ENCODE assay signal across 1 cellular context in the genomic region with DNA sequence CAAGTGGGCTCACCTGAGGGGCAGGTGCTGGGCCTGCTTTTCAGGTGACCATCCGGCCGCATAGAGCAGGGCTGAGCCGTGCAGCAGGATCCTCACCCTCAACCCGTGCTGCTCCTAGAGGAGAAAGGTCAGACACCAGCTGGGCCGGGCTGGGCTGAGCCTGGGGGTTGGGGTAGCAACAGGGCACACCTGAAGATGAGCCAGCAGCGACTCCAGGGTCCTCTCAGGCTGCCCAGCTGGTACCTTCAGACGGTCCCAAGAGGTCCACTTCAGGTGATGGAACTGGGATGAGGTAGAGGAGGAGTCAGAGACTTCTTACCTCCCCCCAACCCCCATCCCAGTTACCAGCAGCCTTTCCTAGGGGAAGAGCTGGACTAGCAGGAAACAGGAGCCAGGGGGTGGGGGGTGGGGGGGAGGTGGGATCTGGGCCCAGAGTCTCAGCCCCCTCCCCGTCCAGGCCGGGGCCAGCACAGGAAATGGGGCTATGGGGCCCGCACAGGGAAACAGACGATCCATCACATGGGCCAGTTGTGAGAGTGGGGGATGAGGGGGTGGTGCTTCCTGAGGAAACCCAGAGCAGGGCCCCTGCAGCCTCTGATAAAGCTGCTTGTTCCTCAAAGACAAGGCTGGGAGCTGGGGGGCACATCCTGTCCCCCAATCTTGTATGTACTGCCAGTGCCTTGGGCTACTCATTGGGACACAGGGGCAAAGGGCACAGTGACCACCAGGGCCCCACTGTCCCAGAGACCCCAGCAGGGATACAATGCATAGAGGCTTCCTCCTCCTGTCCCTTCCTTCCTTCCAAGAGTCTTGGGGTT.
TF ChIP-seq lines count a peak whose summit lies in the region.

No MANE protein-coding gene starts in this region.

TF ChIP-seq in K562, 482 proteins besides CTCF, POLR2A, EP300 and RAD21 (continued from another document and continues in another):
- TF ChIP-seq, protein P1, sequence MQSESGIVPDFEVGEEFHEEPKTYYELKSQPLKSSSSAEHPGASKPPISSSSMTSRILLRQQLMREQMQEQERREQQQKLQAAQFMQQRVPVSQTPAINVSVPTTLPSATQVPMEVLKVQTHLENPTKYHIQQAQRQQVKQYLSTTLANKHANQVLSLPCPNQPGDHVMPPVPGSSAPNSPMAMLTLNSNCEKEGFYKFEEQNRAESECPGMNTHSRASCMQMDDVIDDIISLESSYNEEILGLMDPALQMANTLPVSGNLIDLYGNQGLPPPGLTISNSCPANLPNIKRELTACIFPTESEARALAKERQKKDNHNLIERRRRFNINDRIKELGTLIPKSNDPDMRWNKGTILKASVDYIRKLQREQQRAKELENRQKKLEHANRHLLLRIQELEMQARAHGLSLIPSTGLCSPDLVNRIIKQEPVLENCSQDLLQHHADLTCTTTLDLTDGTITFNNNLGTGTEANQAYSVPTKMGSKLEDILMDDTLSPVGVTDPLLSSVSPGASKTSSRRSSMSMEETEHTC (IDR thresholded peaks at IDR 0.05), result no peak
- no peak for TF ChIP-seq JUN (IDR thresholded peaks at IDR 0.05; ENCODE audit: borderline replicate concordance, low read depth, low read length)
- TF ChIP-seq JUN (CRISPR knock-in tag; IDR thresholded peaks at IDR 0.05; ENCODE audit: borderline replicate concordance), result no peak
- no peak for TF ChIP-seq BHLHE40 (IDR thresholded peaks at IDR 0.05; ENCODE audit: low read length)
- TF ChIP-seq ZC3H4 (CRISPR knock-in tag; IDR thresholded peaks at IDR 0.05; ENCODE audit: borderline replicate concordance), result no peak
- TF ChIP-seq OTX1 (CRISPR knock-in tag; IDR thresholded peaks at IDR 0.05), result no peak
- no peak for TF ChIP-seq SMC3 (conservative IDR thresholded peaks at IDR 0.05; ENCODE audit: insufficient read depth, low read depth, low read length)
- no peak for TF ChIP-seq RB1 (IDR thresholded peaks at IDR 0.05; ENCODE audit: low read depth)
- TF ChIP-seq DMBX1 (CRISPR knock-in tag; IDR thresholded peaks at IDR 0.05; ENCODE audit: borderline replicate concordance), result no peak
- TF ChIP-seq ETV6 (IDR thresholded peaks at IDR 0.05; ENCODE audit: borderline replicate concordance in 1 of 2, low read depth in 2 of 2, low read length in 1 of 2), result no peak
- TF ChIP-seq ETV6 (CRISPR knock-in tag; IDR thresholded peaks at IDR 0.05; ENCODE audit: borderline replicate concordance), result no peak
- 0 out of 2 replicates have a peak, but pooled peaks have one; percentile 15 for TF ChIP-seq ZBTB9 (CRISPR knock-in tag; IDR thresholded peaks at IDR 0.05)
- no peak for TF ChIP-seq HDAC8 (tag; IDR thresholded peaks at IDR 0.05)
- TF ChIP-seq CBX5 (IDR thresholded peaks at IDR 0.05; ENCODE audit: borderline replicate concordance, low read depth), result no peak
- no peak for TF ChIP-seq HDGF (IDR thresholded peaks at IDR 0.05)
- TF ChIP-seq PATZ1 (CRISPR knock-in tag; IDR thresholded peaks at IDR 0.05; ENCODE audit: borderline replicate concordance), result no peak
- no peak for TF ChIP-seq ZNF584 (CRISPR knock-in tag; IDR thresholded peaks at IDR 0.05; ENCODE audit: low read depth)
- peak; percentile 61; the same call in 1 of the 2 replicates for TF ChIP-seq ETS1 (conservative IDR thresholded peaks at IDR 0.05; ENCODE audit: control insufficient read depth, low read depth, low read length)
- TF ChIP-seq SAP30 (IDR thresholded peaks at IDR 0.05; ENCODE audit: borderline replicate concordance, insufficient read depth, low read depth, low read length, poor library complexity, severe bottlenecking), result no peak
- no peak for TF ChIP-seq CBX2 (IDR thresholded peaks at IDR 0.05; ENCODE audit: insufficient read depth, low read length, poor library complexity, severe bottlenecking)
- TF ChIP-seq SUPT5H (IDR thresholded peaks at IDR 0.05), result no peak
- no peak for TF ChIP-seq POU5F1 (IDR thresholded peaks at IDR 0.05; ENCODE audit: borderline replicate concordance, low read depth, low read length, partially characterized antibody)
- no peak for TF ChIP-seq TBL1XR1 (IDR thresholded peaks at IDR 0.05; ENCODE audit: low read length in 2 of 2)
- no peak for TF ChIP-seq ZNF76 (CRISPR knock-in tag; IDR thresholded peaks at IDR 0.05; ENCODE audit: borderline replicate concordance)
- TF ChIP-seq ZEB2 (IDR thresholded peaks at IDR 0.05), result no peak
- no peak for TF ChIP-seq KDM2B (CRISPR knock-in tag; IDR thresholded peaks at IDR 0.05)
- no peak for TF ChIP-seq CREBBP (IDR thresholded peaks at IDR 0.05; ENCODE audit: low read depth, low read length)
- TF ChIP-seq CC2D1A (IDR thresholded peaks at IDR 0.05), result peak; percentile 31; the same call in 1 of the 2 replicates
- no peak for TF ChIP-seq SRSF3 (IDR thresholded peaks at IDR 0.05; ENCODE audit: insufficient read depth, low read length)
- no peak for TF ChIP-seq E2F4 (CRISPR knock-in tag; IDR thresholded peaks at IDR 0.05; ENCODE audit: low read depth)
- no peak for TF ChIP-seq ZBTB8A (IDR thresholded peaks at IDR 0.05; ENCODE audit: partially characterized antibody)
- no peak for TF ChIP-seq E4F1 (CRISPR knock-in tag; IDR thresholded peaks at IDR 0.05; ENCODE audit: borderline replicate concordance)
- TF ChIP-seq, protein P2, sequence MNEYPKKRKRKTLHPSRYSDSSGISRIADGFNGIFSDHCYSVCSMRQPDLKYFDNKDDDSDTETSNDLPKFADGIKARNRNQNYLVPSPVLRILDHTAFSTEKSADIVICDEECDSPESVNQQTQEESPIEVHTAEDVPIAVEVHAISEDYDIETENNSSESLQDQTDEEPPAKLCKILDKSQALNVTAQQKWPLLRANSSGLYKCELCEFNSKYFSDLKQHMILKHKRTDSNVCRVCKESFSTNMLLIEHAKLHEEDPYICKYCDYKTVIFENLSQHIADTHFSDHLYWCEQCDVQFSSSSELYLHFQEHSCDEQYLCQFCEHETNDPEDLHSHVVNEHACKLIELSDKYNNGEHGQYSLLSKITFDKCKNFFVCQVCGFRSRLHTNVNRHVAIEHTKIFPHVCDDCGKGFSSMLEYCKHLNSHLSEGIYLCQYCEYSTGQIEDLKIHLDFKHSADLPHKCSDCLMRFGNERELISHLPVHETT (CRISPR knock-in tag; conservative IDR thresholded peaks at IDR 0.05 in 1 of 2, IDR thresholded peaks at IDR 0.05 in 1 of 2), result no peak
- no peak for TF ChIP-seq NR4A1 (CRISPR knock-in tag; IDR thresholded peaks at IDR 0.05)
- no peak for TF ChIP-seq NR4A1 (tag; IDR thresholded peaks at IDR 0.05)
- TF ChIP-seq MCM2 (IDR thresholded peaks at IDR 0.05; ENCODE audit: low read depth), result no peak
- no peak for TF ChIP-seq ILF3 (IDR thresholded peaks at IDR 0.05; ENCODE audit: borderline replicate concordance)
- no peak for TF ChIP-seq STAG1 (CRISPR knock-in tag; IDR thresholded peaks at IDR 0.05; ENCODE audit: borderline replicate concordance)
- TF ChIP-seq, protein P3, sequence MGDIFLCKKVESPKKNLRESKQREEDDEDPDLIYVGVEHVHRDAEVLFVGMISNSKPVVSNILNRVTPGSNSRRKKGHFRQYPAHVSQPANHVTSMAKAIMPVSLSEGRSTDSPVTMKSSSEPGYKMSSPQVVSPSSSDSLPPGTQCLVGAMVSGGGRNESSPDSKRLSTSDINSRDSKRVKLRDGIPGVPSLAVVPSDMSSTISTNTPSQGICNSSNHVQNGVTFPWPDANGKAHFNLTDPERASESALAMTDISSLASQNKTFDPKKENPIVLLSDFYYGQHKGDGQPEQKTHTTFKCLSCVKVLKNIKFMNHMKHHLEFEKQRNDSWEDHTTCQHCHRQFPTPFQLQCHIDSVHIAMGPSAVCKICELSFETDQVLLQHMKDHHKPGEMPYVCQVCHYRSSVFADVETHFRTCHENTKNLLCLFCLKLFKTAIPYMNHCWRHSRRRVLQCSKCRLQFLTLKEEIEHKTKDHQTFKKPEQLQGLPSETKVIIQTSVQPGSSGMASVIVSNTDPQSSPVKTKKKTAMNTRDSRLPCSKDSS (IDR thresholded peaks at IDR 0.05; ENCODE audit: low read depth, partially characterized antibody), result no peak
- TF ChIP-seq HOXB6 (CRISPR knock-in tag; IDR thresholded peaks at IDR 0.05; ENCODE audit: borderline replicate concordance), result no peak
- TF ChIP-seq ZFP1 (CRISPR knock-in tag; IDR thresholded peaks at IDR 0.05), result no peak
- no peak for TF ChIP-seq WHSC1 (IDR thresholded peaks at IDR 0.05; ENCODE audit: low read length)
- TF ChIP-seq HSF4 (CRISPR knock-in tag; IDR thresholded peaks at IDR 0.05; ENCODE audit: borderline replicate concordance), result no peak
- TF ChIP-seq, protein P4, sequence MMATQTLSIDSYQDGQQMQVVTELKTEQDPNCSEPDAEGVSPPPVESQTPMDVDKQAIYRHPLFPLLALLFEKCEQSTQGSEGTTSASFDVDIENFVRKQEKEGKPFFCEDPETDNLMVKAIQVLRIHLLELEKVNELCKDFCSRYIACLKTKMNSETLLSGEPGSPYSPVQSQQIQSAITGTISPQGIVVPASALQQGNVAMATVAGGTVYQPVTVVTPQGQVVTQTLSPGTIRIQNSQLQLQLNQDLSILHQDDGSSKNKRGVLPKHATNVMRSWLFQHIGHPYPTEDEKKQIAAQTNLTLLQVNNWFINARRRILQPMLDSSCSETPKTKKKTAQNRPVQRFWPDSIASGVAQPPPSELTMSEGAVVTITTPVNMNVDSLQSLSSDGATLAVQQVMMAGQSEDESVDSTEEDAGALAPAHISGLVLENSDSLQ (IDR thresholded peaks at IDR 0.05), result no peak
- no peak for TF ChIP-seq THRAP3 (IDR thresholded peaks at IDR 0.05; ENCODE audit: borderline replicate concordance)
- TF ChIP-seq KLF10 (CRISPR knock-in tag; IDR thresholded peaks at IDR 0.05), result no peak
- TF ChIP-seq MBD2 (IDR thresholded peaks at IDR 0.05; ENCODE audit: borderline replicate concordance, low read depth), result no peak
- TF ChIP-seq ZKSCAN1 (IDR thresholded peaks at IDR 0.05; ENCODE audit: low read depth, low read length), result no peak
- TF ChIP-seq MECOM (CRISPR knock-in tag; IDR thresholded peaks at IDR 0.05), result no peak
- TF ChIP-seq CTBP1 (IDR thresholded peaks at IDR 0.05; ENCODE audit: borderline replicate concordance), result no peak
- TF ChIP-seq ZNF197 (CRISPR knock-in tag; IDR thresholded peaks at IDR 0.05; ENCODE audit: low read depth), result no peak
- no peak for TF ChIP-seq ZNF586 (CRISPR knock-in tag; conservative IDR thresholded peaks at IDR 0.05)
- TF ChIP-seq CBFB (CRISPR knock-in tag; IDR thresholded peaks at IDR 0.05), result no peak
